ENCODE assay signal across 25 cellular contexts in genomic region chr12:75341873-75342272, GRCh38. TPM values are rescaled to one million over a fixed set of nuclear protein-coding genes. Genes with fewer than 3 reads are reported as not detected.
"Had no signal": no experiment of that assay in that cellular context is flagged by ENCODE, and none has a peak within 500 bp of the region (broad histone marks: within the 10 kb centered on the region; RNA-seq: fewer than 3 reads in every experiment).

No MANE protein-coding gene starts in this region.

- H3K27ac ChIP-seq: lower lobe of right lung, right atrium auricular region, skin epidermis, transverse colon had no signal

- H3K27me3 Mint-ChIP-seq: brain, progenitor cell of endocrine pancreas had no signal

- H3K27me3 ChIP-seq: right atrium auricular region, transverse colon had no signal

- H3K36me3 Mint-ChIP-seq: activated naive CD4-positive, alpha-beta T cell treated with anti-CD3 and anti-CD28 coated beads, Interleukin-2, amount 50 U/mL, for 24 hours; brain; immature natural killer cell had no signal

- H3K36me3 ChIP-seq: lower lobe of right lung, right atrium auricular region, transverse colon had no signal

- H3K4me1 Mint-ChIP-seq: brain, immature natural killer cell, mesothelial cell of epicardium had no signal

- H3K27ac Mint-ChIP-seq: activated CD4-positive, alpha-beta memory T cell treated with anti-CD3 and anti-CD28 coated beads, Interleukin-2, amount 10 ng/mL, durations not matched to agents 7 days and 5 days; activated CD4-positive, alpha-beta T cell treated with anti-CD3 and anti-CD28 coated beads for 36 hours; activated naive CD4-positive, alpha-beta T cell treated with anti-CD3 and anti-CD28 coated beads, Interleukin-2, amount 50 U/mL, for 24 hours; brain; immature natural killer cell; mesothelial cell of epicardium; progenitor cell of endocrine pancreas had no signal

- H3K4me3 ChIP-seq: lower lobe of right lung, right atrium auricular region, skin epidermis, transverse colon had no signal

- ATAC-seq: activated CD4-positive, alpha-beta T cell treated with anti-CD3 and anti-CD28 coated beads for 36 hours; left colon; lower lobe of right lung had no signal

- H3K9me3 Mint-ChIP-seq: activated CD4-positive, alpha-beta memory T cell treated with anti-CD3 and anti-CD28 coated beads, Interleukin-2, amount 10 ng/mL, durations not matched to agents 7 days and 5 days; activated naive CD4-positive, alpha-beta T cell treated with anti-CD3 and anti-CD28 coated beads, Interleukin-2, amount 50 U/mL, for 24 hours; immature natural killer cell had no signal

- DNase-seq: activated CD4-positive, alpha-beta memory T cell treated with anti-CD3 and anti-CD28 coated beads, Interleukin-2, amount 10 ng/mL, durations not matched to agents 7 days and 5 days; activated CD4-positive, alpha-beta T cell treated with anti-CD3 and anti-CD28 coated beads for 36 hours; activated CD8-positive, alpha-beta memory T cell treated with anti-CD3 and anti-CD28 coated beads, Interleukin-2, amount 50 U/mL, for 4 hours; activated effector memory CD4-positive, alpha-beta T cell treated with anti-CD3 and anti-CD28 coated beads, Interleukin-2, amount 50 U/mL, for 16 hours; activated T-cell treated with anti-CD3 and anti-CD28 coated beads, Interleukin-2, amount 50 U/mL, for 48 hours; amniotic stem cell; cerebellar nuclear complex; effector CD8-positive, alpha-beta T cell; foreskin melanocyte; immature natural killer cell; left colon; stimulated activated CD4-positive, alpha-beta T cell treated with anti-CD3 and anti-CD28 coated beads, Interleukin-15, amount 100 ng/mL, for 24 hours; stimulated activated CD4-positive, alpha-beta T cell treated with anti-CD3 and anti-CD28 coated beads, Interleukin-4, amount 100 ng/mL, for 24 hours; stimulated activated naive CD4-positive, alpha-beta T cell; transverse colon had no signal

- H3K4me3 Mint-ChIP-seq: activated CD4-positive, alpha-beta memory T cell treated with anti-CD3 and anti-CD28 coated beads, Interleukin-2, amount 10 ng/mL, durations not matched to agents 7 days and 5 days; activated CD4-positive, alpha-beta T cell treated with anti-CD3 and anti-CD28 coated beads for 36 hours; activated naive CD4-positive, alpha-beta T cell treated with anti-CD3 and anti-CD28 coated beads, Interleukin-2, amount 50 U/mL, for 24 hours; brain; immature natural killer cell; mesothelial cell of epicardium had no signal

RNA-seq across cellular contexts. Expression of gene GLIPR1L1, which starts 7.4 kb away (rescaled TPM):
- total RNA-seq: activated CD4-positive, alpha-beta memory T cell treated with anti-CD3 and anti-CD28 coated beads, Interleukin-2, amount 10 ng/mL, durations not matched to agents 7 days and 5 days; activated CD4-positive, alpha-beta T cell treated with anti-CD3 and anti-CD28 coated beads for 36 hours; left colon; lower lobe of right lung; mesothelial cell of epicardium; myocyte; omental fat pad; progenitor cell of endocrine pancreas; right atrium auricular region; subcutaneous adipose tissue; transverse colon had no signal

RNA-seq across cellular contexts. Expression of gene GLIPR1L2, which starts 49.0 kb away (rescaled TPM):
- total RNA-seq: left colon had no signal
